In genomic region chr2:127421116-127421800, GRCh38 we compare ENCODE assay signal across 18 cellular contexts. TPM values are rescaled to one million over a fixed set of nuclear protein-coding genes. Genes with fewer than 3 reads are reported as not detected.
"Had no signal": no experiment of that assay in that cellular context is flagged by ENCODE, and none has a peak within 500 bp of the region (broad histone marks: within the 10 kb centered on the region; RNA-seq: fewer than 3 reads in every experiment).

No MANE protein-coding gene starts in this region.

- H3K9me3 ChIP-seq: colonic mucosa, gastroesophageal sphincter, heart right ventricle, lower lobe of right lung, right atrium auricular region, upper lobe of left lung had no signal

- H3K27ac Mint-ChIP-seq: activated CD4-positive, alpha-beta T cell treated with anti-CD3 and anti-CD28 coated beads, Interleukin-2, amount 10 ng/mL, durations not matched to agents 7 days and 5 days; activated naive CD4-positive, alpha-beta T cell treated with anti-CD3 and anti-CD28 coated beads, Interleukin-2, amount 10 ng/mL, durations not matched to agents 7 days and 5 days; activated T-helper 2 cell treated with anti-CD3 and anti-CD28 coated beads, Interferon-gamma antibody, Interleukin-2, Interleukin-4, amounts not matched to agents 10 μg/mL and 5 μg/mL and 100 μg/mL, durations not matched to agents 14 hours and 24 hours and 36 hours had no signal

- H3K4me3 ChIP-seq: colonic mucosa, gastroesophageal sphincter, heart right ventricle, lower lobe of right lung, right atrium auricular region, upper lobe of left lung had no signal

- H3K9me3 Mint-ChIP-seq: activated CD4-positive, alpha-beta T cell treated with anti-CD3 and anti-CD28 coated beads, Interleukin-2, amount 10 ng/mL, durations not matched to agents 7 days and 5 days; activated naive CD4-positive, alpha-beta T cell treated with anti-CD3 and anti-CD28 coated beads, Interleukin-2, amount 10 ng/mL, durations not matched to agents 7 days and 5 days; activated T-helper 2 cell treated with anti-CD3 and anti-CD28 coated beads, Interferon-gamma antibody, Interleukin-2, Interleukin-4, amounts not matched to agents 10 μg/mL and 5 μg/mL and 100 μg/mL, durations not matched to agents 14 hours and 24 hours and 36 hours had no signal

- ATAC-seq: gastroesophageal sphincter, heart right ventricle, left colon, lower lobe of right lung had no signal

- H3K27ac ChIP-seq: colonic mucosa, gastroesophageal sphincter, heart right ventricle, lower lobe of right lung, right atrium auricular region, upper lobe of left lung had no signal

- H3K36me3 Mint-ChIP-seq: activated naive CD4-positive, alpha-beta T cell treated with anti-CD3 and anti-CD28 coated beads, Interleukin-2, amount 10 ng/mL, durations not matched to agents 7 days and 5 days had no signal

- H3K36me3 ChIP-seq: colonic mucosa, gastroesophageal sphincter, heart right ventricle, lower lobe of right lung, right atrium auricular region, upper lobe of left lung had no signal

- H3K4me3 Mint-ChIP-seq: activated CD4-positive, alpha-beta T cell treated with anti-CD3 and anti-CD28 coated beads, Interleukin-2, amount 10 ng/mL, durations not matched to agents 7 days and 5 days; activated naive CD4-positive, alpha-beta T cell treated with anti-CD3 and anti-CD28 coated beads, Interleukin-2, amount 10 ng/mL, durations not matched to agents 7 days and 5 days had no signal

- DNase-seq: activated CD4-positive, alpha-beta T cell treated with anti-CD3 and anti-CD28 coated beads, Interleukin-2, amount 10 ng/mL, durations not matched to agents 7 days and 5 days; activated naive CD4-positive, alpha-beta T cell treated with anti-CD3 and anti-CD28 coated beads, Interleukin-2, amount 10 ng/mL, durations not matched to agents 7 days and 5 days; colonic mucosa; heart right ventricle; left colon; lower lobe of right lung; nucleus accumbens; small intestine; stimulated activated CD4-positive, alpha-beta T cell treated with anti-CD3 and anti-CD28 coated beads, Interleukin-4, amount 100 ng/mL, for 4 hours; stimulated activated CD8-positive, alpha-beta memory T cell treated with anti-CD3 and anti-CD28 coated beads, Interleukin-4, amount 100 ng/mL, for 48 hours; stimulated activated naive CD4-positive, alpha-beta T cell treated with Interleukin-2 at 50 U/mL for 16 hours; T-helper 9 cell; upper lobe of left lung had no signal

RNA-seq across cellular contexts. Expression of gene PROC, which starts 3.0 kb away (rescaled TPM):
- total RNA-seq: activated CD4-positive, alpha-beta T cell treated with anti-CD3 and anti-CD28 coated beads, Interleukin-2, amount 10 ng/mL, durations not matched to agents 7 days and 5 days; activated T-helper 2 cell treated with anti-CD3 and anti-CD28 coated beads, Interferon-gamma antibody, Interleukin-2, Interleukin-4, amounts not matched to agents 10 μg/mL and 5 μg/mL and 100 μg/mL, durations not matched to agents 14 hours and 24 hours and 36 hours; cardiac septum; gastroesophageal sphincter; heart right ventricle; lower lobe of right lung; posterior vena cava; right atrium auricular region had no signal
- polyA plus RNA-seq: heart right ventricle had no signal
